Comparison of ENCODE assay signal across 35 cellular contexts in genomic region chr6:67538032-67538431, GRCh38.
"Had no signal": no experiment of that assay in that cellular context is flagged by ENCODE, and none has a peak within 500 bp of the region (broad histone marks: within the 10 kb centered on the region; RNA-seq: fewer than 3 reads in every experiment).

No MANE protein-coding gene starts in this region.

- H3K36me3 ChIP-seq: MG63 had no signal

- H3K27me3 ChIP-seq: MG63 had no signal

- DNase-seq: Karpas-422, Kasumi-1, MG63, MM.1S, MV-4-11, NCI-H1048, NCI-H1092, NCI-H1092 treated with DMSO at 0.1 percent for 48 hours, NCI-H1105, NCI-H1105 treated with DMSO at 0.1 percent for 48 hours, NCI-H1417, NCI-H1417 treated with DMSO at 0.1 percent for 48 hours, NCI-H1436, NCI-H1436 treated with DMSO at 0.1 percent for 48 hours, NCI-H146, NCI-H1694, NCI-H1694 treated with DMSO at 0.1 percent for 48 hours, NCI-H187, NCI-H187 treated with DMSO at 0.1 percent for 48 hours, NCI-H1930, NCI-H2029, NCI-H2029 treated with DMSO at 0.1 percent for 48 hours, NCI-H2081, NCI-H2081 treated with DMSO at 0.1 percent for 48 hours, NCI-H2107, NCI-H2171, NCI-H2171 treated with DMSO at 0.1 percent for 48 hours, NCI-H2227 treated with DMSO at 0.1 percent for 48 hours, NCI-H226, NCI-H345, NCI-H446, NCI-H446 treated with DMSO at 0.1 percent for 48 hours, NCI-H510A, NCI-H510A treated with DMSO at 0.1 percent for 48 hours, NCI-H524 had no signal

- H3K9me3 ChIP-seq: MG63 had no signal

- H3K4me3 ChIP-seq: MG63 had no signal
